Comparison of ENCODE assay signal across 19 cellular contexts in the genomic region with DNA sequence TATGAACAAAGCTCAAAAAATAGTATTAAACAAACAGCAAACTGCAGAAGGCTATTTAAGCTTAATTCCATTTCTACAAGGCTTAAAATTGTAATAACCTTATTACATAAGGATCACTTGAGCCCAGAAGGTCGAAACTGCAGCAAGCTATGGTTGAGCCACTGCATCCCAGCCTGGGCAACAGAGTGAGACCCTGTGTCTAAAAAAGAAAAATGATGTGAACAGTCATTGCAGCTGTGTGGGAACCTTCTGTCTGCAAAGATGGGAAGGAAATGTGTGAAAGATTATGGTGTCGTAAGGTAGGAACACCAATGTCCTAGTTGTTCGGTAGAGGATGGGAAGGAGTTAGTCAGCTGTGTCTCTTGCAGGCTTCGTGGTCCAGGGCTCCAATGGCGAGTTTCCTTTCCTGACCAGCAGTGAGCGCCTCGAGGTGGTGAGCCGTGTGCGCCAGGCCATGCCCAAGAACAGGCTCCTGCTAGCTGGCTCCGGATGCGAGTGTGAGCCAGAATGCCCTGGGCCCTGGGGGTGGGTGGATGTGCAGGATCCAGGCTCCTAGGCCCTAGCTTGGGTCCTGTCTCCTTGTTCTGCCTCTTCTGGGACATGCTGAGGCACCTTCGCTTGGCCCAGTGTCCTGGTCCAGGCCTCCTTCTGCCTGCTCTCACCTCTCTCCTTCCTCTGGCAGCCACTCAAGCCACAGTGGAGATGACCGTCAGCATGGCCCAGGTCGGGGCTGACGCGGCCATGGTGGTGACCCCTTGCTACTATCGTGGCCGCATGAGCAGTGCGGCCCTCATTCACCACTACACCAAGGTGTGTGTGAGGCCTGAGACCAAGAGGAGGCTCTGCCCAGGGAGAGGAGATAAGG. TPM values are rescaled to one million over a fixed set of nuclear protein-coding genes. Genes with fewer than 3 reads are reported as not detected.
A peak's percentile ranks its signal among the peaks of the same experiment; 100 is the strongest.
DNase-seq lines count a peak whose midpoint lies in the region; ATAC-seq and TF ChIP-seq lines count a peak whose summit lies in the region.
"Had no signal": no experiment of that assay in that cellular context is flagged by ENCODE, and none has a peak within 500 bp of the region (broad histone marks: within the 10 kb centered on the region; RNA-seq: fewer than 3 reads in every experiment).

No MANE protein-coding gene starts in this region.

- CTCF ChIA-PET in RWPE1 (lab: Yijun Ruan, JAX) = interaction anchor here (0.6 to 1.1 kb wide), 3 partner anchors 12 to 134 kb away, joined by 3 to 5 read pairs (median 3); no protein-coding TSS in a partner anchor

- no peak for TF ChIP-seq CTCF in left ventricle myocardium inferior (IDR thresholded peaks at IDR 0.05; ENCODE audit: borderline replicate concordance)
- TF ChIP-seq CTCF in RWPE1 (conservative IDR thresholded peaks at IDR 0.05; ENCODE audit: low read depth) = no peak
- TF ChIP-seq CTCF in type B pancreatic cell (conservative IDR thresholded peaks at IDR 0.05) = no peak

- peaks cover 58% of the 10 kb centered on the region for H3K4me1 ChIP-seq in left ventricle myocardium inferior

- H3K27ac Mint-ChIP-seq in type B pancreatic cell = peak overlapping the region; percentile 48
- H3K27ac Mint-ChIP-seq: CD4-positive, alpha-beta T cell had no signal

- no peak overlapping the region for H3K4me3 ChIP-seq in left ventricle myocardium inferior
- H3K4me3 ChIP-seq: GM23248 had no signal

- H3K36me3 Mint-ChIP-seq in type B pancreatic cell = no peaks in the 10 kb centered on the region

- DNase-seq in left ventricle myocardium inferior (no peak), Right ventricle myocardium inferior (ENCODE audit: missing footprints) (no peak), RWPE1 (ENCODE audit: low spot score) (no peak), kidney tubule cell (ENCODE audit: low spot score) (peak; percentile 52), type B pancreatic cell (ENCODE audit: extremely low spot score, unreplicated experiment) (no peak), RPMI8226 (no peak), NCI-H510A (lab: John Stamatoyannopoulos, UW) (no peak)
- DNase-seq: Calu3; CD4-positive, alpha-beta T cell; DMS79 treated with DMSO at 0.1 percent for 48 hours; NCI-H1436; NCI-H2081; NCI-H226; NCI-H69; PC-3; SIG-M5 had no signal

- no peaks in the 10 kb centered on the region for H3K9me3 ChIP-seq in left ventricle myocardium inferior (replicated peaks)

- H3K27me3 ChIP-seq in left ventricle myocardium inferior (ENCODE audit: low read depth) = no peaks in the 10 kb centered on the region

- no peaks in the 10 kb centered on the region for H3K4me1 Mint-ChIP-seq in type B pancreatic cell (ENCODE audit: unreplicated experiment)

- H3K27me3 Mint-ChIP-seq in type B pancreatic cell = no peaks in the 10 kb centered on the region
- H3K27me3 Mint-ChIP-seq: CD4-positive, alpha-beta T cell had no signal

- intact Hi-C loops in left ventricle myocardium inferior (cut with micrococcal nuclease) (no loop called here), Right ventricle myocardium inferior (cut with DNase I) (no loop called here)

- H3K36me3 ChIP-seq in left ventricle myocardium inferior = no peaks in the 10 kb centered on the region

- H3K9me3 Mint-ChIP-seq in type B pancreatic cell = no peaks in the 10 kb centered on the region
- H3K9me3 Mint-ChIP-seq: CD4-positive, alpha-beta T cell had no signal

- POLR2A ChIA-PET in RWPE1 (lab: Yijun Ruan, JAX; ENCODE audit: low non-redundant PET) = interaction anchor here (0.6 kb wide), 1 partner anchor 15 kb away, joined by 3 read pairs; the partner anchor contains the start of gene HOGA1

- H3K27ac ChIP-seq in left ventricle myocardium inferior (replicated peaks) (peak overlapping the region; percentile 93), RWPE1 (peak overlapping the region; percentile 25; the same call in 1 of the 2 replicates)

- ATAC-seq in Right ventricle myocardium inferior (no peak), GM18867 (IDR thresholded peaks at IDR 0.05; ENCODE audit: unreplicated experiment) (no peak)
- ATAC-seq: PC-3 had no signal

- no peak overlapping the region for H3K4me3 Mint-ChIP-seq in type B pancreatic cell
- H3K4me3 Mint-ChIP-seq: CD4-positive, alpha-beta T cell had no signal

RNA-seq across cellular contexts. Expression of gene C10orf62, which starts 9.1 kb away (rescaled TPM):
- total RNA-seq in left ventricle myocardium inferior (1.5 TPM), Right ventricle myocardium inferior (0.97 TPM), type B pancreatic cell (ENCODE audit: low replicate concordance) (0.34 TPM in 1 of 2 replicates, not detected in the other)
- total RNA-seq: CD4-positive, alpha-beta T cell; GM23248; HT-29; PC-3 had no signal

RNA-seq across cellular contexts. Expression of gene HOGA1, which starts 14.4 kb away (rescaled TPM):
- 47.1 TPM for total RNA-seq in left ventricle myocardium inferior
- 15.6 TPM for total RNA-seq in Right ventricle myocardium inferior
- total RNA-seq in type B pancreatic cell (ENCODE audit: low replicate concordance) = 0.57 and 2.1 TPM in 2 replicates
- total RNA-seq: CD4-positive, alpha-beta T cell had no signal

RNA-seq across cellular contexts. Expression of gene ANKRD2, which starts 26.1 kb away (rescaled TPM):
- total RNA-seq in left ventricle myocardium inferior (969 TPM), Right ventricle myocardium inferior (418 TPM), type B pancreatic cell (ENCODE audit: low replicate concordance) (0.19 TPM in 1 of 2 replicates, not detected in the other)
- total RNA-seq: CD4-positive, alpha-beta T cell; GM23248; HT-29 had no signal

RNA-seq across cellular contexts. Expression of gene MORN4, which starts 34.7 kb away (rescaled TPM):
- total RNA-seq in left ventricle myocardium inferior (13.9 TPM), Right ventricle myocardium inferior (8.0 TPM), type B pancreatic cell (ENCODE audit: low replicate concordance) (9.0 and 15.8 TPM in 2 replicates)

RNA-seq across cellular contexts. Expression of gene PI4K2A, which starts 41.8 kb away (rescaled TPM):
- total RNA-seq in left ventricle myocardium inferior (12.4 TPM), Right ventricle myocardium inferior (11.0 TPM), type B pancreatic cell (ENCODE audit: low replicate concordance) (18.7 and 19.3 TPM in 2 replicates)

Comparison
In these comparisons a context has a peak if more than half of its experiments do, and no peak if none do; other contexts are left out.
1. RNA of gene ANKRD2, which starts 26.1 kb away (total RNA-seq): 969 TPM in left ventricle myocardium inferior (single experiment) and 418 TPM in Right ventricle myocardium inferior (single experiment); 0.19 TPM in type B pancreatic cell; every median in the first group is over 100 times any median in the second.